Comparison of ENCODE assay signal across 15 cellular contexts in genomic region chr5:135040331-135041144, GRCh38. TPM values are rescaled to one million over a fixed set of nuclear protein-coding genes. Genes with fewer than 3 reads are reported as not detected.
DNase-seq lines count a peak whose midpoint lies in the region; ATAC-seq, FAIRE-seq and TF ChIP-seq lines count a peak whose summit lies in the region.
"Had no signal": no experiment of that assay in that cellular context is flagged by ENCODE, and none has a peak within 500 bp of the region (broad histone marks: within the 10 kb centered on the region; RNA-seq: fewer than 3 reads in every experiment).

No MANE protein-coding gene starts in this region.

- TF ChIP-seq CTCF in HepG2 (CRISPR knock-in tag; IDR thresholded peaks at IDR 0.05) (no peak), stomach (IDR thresholded peaks at IDR 0.05) (no peak)

- peaks cover 10% of the 10 kb centered on the region for H3K4me1 Mint-ChIP-seq in activated naive CD8-positive, alpha-beta T cell (ENCODE audit: low read depth)
- H3K4me1 Mint-ChIP-seq in activated naive CD8-positive, alpha-beta T cell treated with anti-CD3 and anti-CD28 coated beads for 36 hours = peaks cover 2% of the 10 kb centered on the region
- H3K4me1 Mint-ChIP-seq in central memory CD8-positive, alpha-beta T cell = peaks cover 7% of the 10 kb centered on the region

- H3K27ac ChIP-seq in HepG2 (ENCODE audit: extremely low read length, insufficient read depth, low read length) = no peak overlapping the region
- H3K27ac ChIP-seq in stomach = peak overlapping the region; percentile 52 to 94 (median 94)
- H3K27ac ChIP-seq: epithelial cell of prostate had no signal

- no peaks in the 10 kb centered on the region for H3K79me2 ChIP-seq in HepG2 (ENCODE audit: insufficient read depth, low read length)

- no peaks in the 10 kb centered on the region for H3K36me3 Mint-ChIP-seq in activated naive CD8-positive, alpha-beta T cell
- H3K36me3 Mint-ChIP-seq in activated naive CD8-positive, alpha-beta T cell treated with anti-CD3 and anti-CD28 coated beads for 36 hours = no peaks in the 10 kb centered on the region
- H3K36me3 Mint-ChIP-seq in central memory CD8-positive, alpha-beta T cell (ENCODE audit: insufficient read depth) = peaks cover 3% of the 10 kb centered on the region
- H3K36me3 Mint-ChIP-seq: activated CD8-positive, alpha-beta memory T cell treated with anti-CD3 and anti-CD28 coated beads, Interleukin-2, amount 10 ng/mL, durations not matched to agents 7 days and 5 days had no signal

- DNase-seq in activated naive CD8-positive, alpha-beta T cell treated with anti-CD3 and anti-CD28 coated beads for 36 hours = no peak
- no peak for DNase-seq in central memory CD8-positive, alpha-beta T cell (ENCODE audit: low spot score in 2 of 2)
- no peak for DNase-seq in HepG2 (ENCODE audit: low spot score)
- no peak for DNase-seq in stomach
- no peak for DNase-seq in NCI-H69 (lab: John Stamatoyannopoulos, UW)
- DNase-seq: activated CD8-positive, alpha-beta memory T cell treated with anti-CD3 and anti-CD28 coated beads, Interleukin-2, amount 10 ng/mL, durations not matched to agents 7 days and 5 days; left ventricle myocardium superior; NCI-H1930; NCI-H82; SHP77 had no signal

- H3K4me1 ChIP-seq in HepG2 (ENCODE audit: insufficient read depth, low read length) (peaks cover under 1% of the 10 kb centered on the region), stomach (peaks cover 21 to 45% (median 37%) of the 10 kb centered on the region in 4 donors)

- POLR2A ChIA-PET in HepG2 (lab: Yijun Ruan, JAX) = no interaction called here

- no peaks in the 10 kb centered on the region for H3K9me3 Mint-ChIP-seq in activated naive CD8-positive, alpha-beta T cell (ENCODE audit: low read depth)
- no peaks in the 10 kb centered on the region for H3K9me3 Mint-ChIP-seq in activated naive CD8-positive, alpha-beta T cell treated with anti-CD3 and anti-CD28 coated beads for 36 hours
- no peaks in the 10 kb centered on the region for H3K9me3 Mint-ChIP-seq in central memory CD8-positive, alpha-beta T cell

- TF ChIP-seq RAD21 in HepG2 (CRISPR knock-in tag; IDR thresholded peaks at IDR 0.05) = no peak

- no peak overlapping the region for H3K27ac Mint-ChIP-seq in activated naive CD8-positive, alpha-beta T cell
- no peak overlapping the region for H3K27ac Mint-ChIP-seq in activated naive CD8-positive, alpha-beta T cell treated with anti-CD3 and anti-CD28 coated beads for 36 hours
- no peak overlapping the region for H3K27ac Mint-ChIP-seq in central memory CD8-positive, alpha-beta T cell (ENCODE audit: low read depth)
- H3K27ac Mint-ChIP-seq: activated CD8-positive, alpha-beta memory T cell treated with anti-CD3 and anti-CD28 coated beads, Interleukin-2, amount 10 ng/mL, durations not matched to agents 7 days and 5 days had no signal

- H3K4me3 Mint-ChIP-seq in activated naive CD8-positive, alpha-beta T cell = peak overlapping the region; percentile 35
- no peak overlapping the region for H3K4me3 Mint-ChIP-seq in activated naive CD8-positive, alpha-beta T cell treated with anti-CD3 and anti-CD28 coated beads for 36 hours
- H3K4me3 Mint-ChIP-seq in central memory CD8-positive, alpha-beta T cell = peak overlapping the region; percentile 20
- H3K4me3 Mint-ChIP-seq: activated CD8-positive, alpha-beta memory T cell treated with anti-CD3 and anti-CD28 coated beads, Interleukin-2, amount 10 ng/mL, durations not matched to agents 7 days and 5 days had no signal

- no peaks in the 10 kb centered on the region for H3K27me3 ChIP-seq in HepG2 (ENCODE audit: control insufficient read depth in 1 of 2, insufficient read depth in 2 of 2, low read length in 2 of 2)
- peaks cover 7 to 99% (median 58%) of the 10 kb centered on the region in 3 donors for H3K27me3 ChIP-seq in stomach

- no peaks in the 10 kb centered on the region for H3K9me3 ChIP-seq in HepG2 (ENCODE audit: low read length)
- no peaks in the 10 kb centered on the region for H3K9me3 ChIP-seq in stomach
- H3K9me3 ChIP-seq: Caco-2 had no signal

- TF ChIP-seq EP300 in HepG2 (IDR thresholded peaks at IDR 0.05; ENCODE audit: low read depth in 2 of 2, low read length in 2 of 2) (no peak), HepG2 (CRISPR knock-in tag; IDR thresholded peaks at IDR 0.05; ENCODE audit: borderline replicate concordance) (no peak), stomach (IDR thresholded peaks at IDR 0.05) (no peak)

- H3K9ac ChIP-seq in HepG2 (ENCODE audit: insufficient read depth, low read depth, low read length) = no peak overlapping the region

- intact Hi-C loops in HepG2 (cut with micrococcal nuclease; ENCODE audit: unreplicated experiment) (no loop called here), stomach (cut with DNase I; ENCODE audit: low total_unique reads) (no loop called here)

- no peak overlapping the region for H2AFZ ChIP-seq in HepG2 (ENCODE audit: low read length)

- H3K36me3 ChIP-seq in HepG2 (replicated peaks in 1 of 2; ENCODE audit: control insufficient read depth in 1 of 2, insufficient read depth in 2 of 2, low read length in 2 of 2) (no peaks in the 10 kb centered on the region), stomach (no peaks in the 10 kb centered on the region)

- in situ Hi-C loops in HepG2 (cut with HindIII; ENCODE audit: extremely low pct_ligation_motif_present, low pct_unique_long_range_greater_than_20kb) = no loop called here

- TF ChIP-seq POLR2A in HepG2 (IDR thresholded peaks at IDR 0.05; ENCODE audit: insufficient read depth in 1 of 2, low read depth in 2 of 2, low read length in 2 of 2) = no peak
- TF ChIP-seq POLR2A in stomach (IDR thresholded peaks at IDR 0.05) = no peak

- CTCF ChIA-PET in HepG2 (lab: Yijun Ruan, JAX; ENCODE audit: low intra/inter-chr PET ratio, low total read pairs) = no interaction called here

- BruUV-seq in HepG2 (replicated peaks; lab: Mats Ljungman, UMichigan) = no TSS peak

- 91% methylated on average over 17 of the region's 51 CpGs for WGBS in HepG2 (ENCODE audit: low lambda C conversion rate)
- 7 to 43% (median 20%) methylated on average over 31 to 51 of the region's 51 CpGs; no CpG with 5 or more reads in 1 of the 5 donors for WGBS in stomach, 5 donors

- peak; percentile 14 for ATAC-seq in central memory CD8-positive, alpha-beta T cell (replicated peaks; ENCODE audit: extremely low read depth, poor library complexity, severe bottlenecking)
- no peak for ATAC-seq in HepG2
- ATAC-seq in HG02852 (IDR thresholded peaks at IDR 0.05; ENCODE audit: unreplicated experiment) = no peak
- ATAC-seq in GM21576 (IDR thresholded peaks at IDR 0.05; ENCODE audit: unreplicated experiment) = no peak

- no peak overlapping the region for H3K4me2 ChIP-seq in HepG2 (ENCODE audit: low read depth, low read length)

- no peaks in the 10 kb centered on the region for H4K20me1 ChIP-seq in HepG2 (ENCODE audit: insufficient read depth, low read length)

- H3K27me3 Mint-ChIP-seq in activated naive CD8-positive, alpha-beta T cell = peaks cover 45% of the 10 kb centered on the region
- H3K27me3 Mint-ChIP-seq in activated naive CD8-positive, alpha-beta T cell treated with anti-CD3 and anti-CD28 coated beads for 36 hours = peaks cover 88% of the 10 kb centered on the region
- peaks cover 89% of the 10 kb centered on the region for H3K27me3 Mint-ChIP-seq in central memory CD8-positive, alpha-beta T cell

- FAIRE-seq in HepG2 (lab: Jason Lieb, UNC) = no peak

- H3K4me3 ChIP-seq in HepG2 (replicated peaks in 1 of 3; ENCODE audit: insufficient read depth in 1 of 3, low read depth in 2 of 3, low read length in 3 of 3) = no peak overlapping the region
- peak overlapping the region in 2 of 4 donors; percentile 48 to 55 for H3K4me3 ChIP-seq in stomach

TF ChIP-seq in HepG2, 621 proteins besides CTCF, POLR2A, EP300 and RAD21:
- TF ChIP-seq, protein P1, sequence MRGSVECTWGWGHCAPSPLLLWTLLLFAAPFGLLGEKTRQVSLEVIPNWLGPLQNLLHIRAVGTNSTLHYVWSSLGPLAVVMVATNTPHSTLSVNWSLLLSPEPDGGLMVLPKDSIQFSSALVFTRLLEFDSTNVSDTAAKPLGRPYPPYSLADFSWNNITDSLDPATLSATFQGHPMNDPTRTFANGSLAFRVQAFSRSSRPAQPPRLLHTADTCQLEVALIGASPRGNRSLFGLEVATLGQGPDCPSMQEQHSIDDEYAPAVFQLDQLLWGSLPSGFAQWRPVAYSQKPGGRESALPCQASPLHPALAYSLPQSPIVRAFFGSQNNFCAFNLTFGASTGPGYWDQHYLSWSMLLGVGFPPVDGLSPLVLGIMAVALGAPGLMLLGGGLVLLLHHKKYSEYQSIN (CRISPR knock-in tag; IDR thresholded peaks at IDR 0.05; ENCODE audit: borderline replicate concordance) = no peak
- TF ChIP-seq AGO2 (optimal IDR thresholded peaks at IDR 0.05; ENCODE audit: low read depth, low read length) = peak; percentile 22

RNA-seq across cellular contexts. Expression of gene PITX1, which starts 6.5 kb away (rescaled TPM):
- not detected for total RNA-seq in activated naive CD8-positive, alpha-beta T cell treated with anti-CD3 and anti-CD28 coated beads for 36 hours
- total RNA-seq in HepG2 (2016; rRNA removed; fragmentation: Illumina TruSeq; extraction: Trizol) (13.1 and 20.2 TPM in 2 replicates), stomach (10 to 100 TPM; 30.3 to 91.1 (median 42.6) TPM)
- 12.8 and 17.7 TPM in 2 replicates for total RNA-seq in HepG2 (2016; cell fraction: cytosol; rRNA removed; fragmentation: Illumina TruSeq; extraction: Trizol; ENCODE audit: low read depth)
- 12.5 and 19.9 TPM in 2 replicates for total RNA-seq in HepG2 (2016; cell fraction: insoluble cytoplasmic fraction; rRNA removed; fragmentation: Illumina TruSeq; extraction: Trizol)
- 27.9 and 34.7 TPM in 2 replicates for total RNA-seq in HepG2 (2016; cell fraction: membrane; rRNA removed; fragmentation: Illumina TruSeq; extraction: Trizol)
- 17.9 and 18.7 TPM in 2 replicates for total RNA-seq in HepG2 (2016; cell fraction: nucleus; rRNA removed; fragmentation: Illumina TruSeq; extraction: Trizol)
- polyA plus RNA-seq in HepG2 (2011; rRNA removed) (11.7 and 17.0 TPM in 2 replicates), stomach (100 to 1,000 TPM in 1 of 3 donors, 10 to 100 TPM in 2; 31.6 to 149 (median 48.7) TPM)
- 13.4 and 20.2 TPM in 2 replicates for polyA plus RNA-seq in HepG2 (2011; cell fraction: cytosol; rRNA removed)
- 26.6 and 30.3 TPM in 2 replicates for polyA plus RNA-seq in HepG2 (2011; cell fraction: nucleus; rRNA removed)
- 6.9 and 13.4 TPM in 2 replicates for polyA plus RNA-seq in HepG2 (2012)
- polyA plus RNA-seq in HepG2 (2016; cell fraction: cytosol; fragmentation: Illumina TruSeq; extraction: Trizol; ENCODE audit: low read depth) = 29.4 and 35.3 TPM in 2 replicates
- 19.1 and 27.9 TPM in 2 replicates for polyA plus RNA-seq in HepG2 (2016; cell fraction: insoluble cytoplasmic fraction; fragmentation: Illumina TruSeq; extraction: Trizol; ENCODE audit: low read depth)
- polyA plus RNA-seq in HepG2 (2016; cell fraction: membrane; fragmentation: Illumina TruSeq; extraction: Trizol; ENCODE audit: low read depth) = 43.6 and 46.2 TPM in 2 replicates
- polyA plus RNA-seq in HepG2 (2016; cell fraction: nucleus; fragmentation: Illumina TruSeq; extraction: Trizol; ENCODE audit: insufficient read depth, low read depth) = 32.5 and 33.9 TPM in 2 replicates
- polyA minus RNA-seq in HepG2 (2011; rRNA and poly(A)+ RNA removed; ENCODE audit: low replicate concordance) = 19.5 and 28.2 TPM in 2 replicates
- polyA minus RNA-seq in HepG2 (2011; cell fraction: cytosol; rRNA and poly(A)+ RNA removed) = 10.5 and 12.9 TPM in 2 replicates
- polyA minus RNA-seq in HepG2 (2011; cell fraction: nucleus; rRNA and poly(A)+ RNA removed) = 6.4 and 6.8 TPM in 2 replicates
- total RNA-seq: left ventricle myocardium superior had no signal

Comparison
In these comparisons a context has a peak if more than half of its experiments do, and no peak if none do; other contexts are left out.
1. RNA of gene PITX1, which starts 6.5 kb away (total RNA-seq): 30.3 to 91.1 TPM in stomach and 12.5 to 34.7 TPM in HepG2; not detected in activated naive CD8-positive, alpha-beta T cell treated with anti-CD3 and anti-CD28 coated beads for 36 hours; every median in the first group is over 10 times any median in the second.